11 cellular contexts compared by ENCODE assay signal in the genomic region with DNA sequence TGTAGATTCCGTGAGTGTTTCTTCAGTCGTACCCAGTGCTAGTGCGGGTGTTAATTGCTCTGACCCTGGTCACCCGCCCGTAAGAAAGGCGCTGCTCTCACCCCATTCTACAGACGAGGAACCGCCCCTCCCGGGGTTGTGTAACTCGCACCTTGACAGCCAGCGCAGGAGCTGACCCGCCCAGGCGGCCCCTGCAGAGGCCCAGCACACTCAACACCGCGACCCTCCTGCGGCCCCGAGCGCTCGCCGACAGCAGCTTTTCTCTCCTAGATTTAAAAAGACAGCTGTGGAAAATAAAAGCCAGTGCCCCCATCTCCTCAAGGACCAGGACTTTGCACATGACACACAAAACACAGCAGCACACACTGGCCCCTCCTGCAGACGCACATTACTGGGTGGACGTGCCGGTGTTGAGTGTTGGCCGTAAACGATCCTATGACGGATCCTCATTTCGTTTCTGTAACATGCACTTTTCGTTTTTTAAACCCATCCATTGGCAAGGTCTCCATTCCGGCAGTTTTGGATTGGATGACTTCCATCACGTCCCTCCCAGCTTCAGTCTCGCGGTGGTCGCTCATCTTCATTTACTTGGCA. TPM values are rescaled to one million over a fixed set of nuclear protein-coding genes. Genes with fewer than 3 reads are reported as not detected.
DNase-seq lines count a peak whose midpoint lies in the region; ATAC-seq and TF ChIP-seq lines count a peak whose summit lies in the region.
"Had no signal": no experiment of that assay in that cellular context is flagged by ENCODE, and none has a peak within 500 bp of the region (broad histone marks: within the 10 kb centered on the region; RNA-seq: fewer than 3 reads in every experiment).

No MANE protein-coding gene starts in this region.

- no peak for DNase-seq in activated naive CD4-positive, alpha-beta T cell treated with anti-CD3 and anti-CD28 coated beads, Interleukin-2, amount 10 ng/mL, durations not matched to agents 7 days and 5 days
- DNase-seq in activated naive CD4-positive, alpha-beta T cell treated with anti-CD3 and anti-CD28 coated beads, Interleukin-2, amount 50 U/mL, for 16 hours = no peak
- DNase-seq in SK-N-SH = peak; percentile 29
- DNase-seq in fibroblast of mammary gland (ENCODE audit: low read depth) = no peak
- no peak for DNase-seq in stimulated activated effector memory CD8-positive, alpha-beta T cell treated with anti-CD3 and anti-CD28 coated beads, Interleukin-12 subunit alpha, Interleukin-12 subunit beta, amount 100 ng/mL, for 72 hours (ENCODE audit: low spot score in 2 of 2)
- DNase-seq in globus pallidus (ENCODE audit: low spot score) = no peak
- no peak for DNase-seq in DMS153 treated with DMSO at 0.1 percent for 48 hours (lab: John Stamatoyannopoulos, UW; ENCODE audit: unreplicated experiment)
- no peak for DNase-seq in T1000 (lab: John Stamatoyannopoulos, UW)
- DNase-seq: activated CD4-positive, alpha-beta T cell treated with anti-CD3 and anti-CD28 coated beads, Interleukin-2, amount 50 U/mL, for 1 hour; DMS79 treated with DMSO at 0.1 percent for 48 hours; NCI-H1436 treated with DMSO at 0.1 percent for 48 hours had no signal

- H3K36me3 ChIP-seq in SK-N-SH (replicated peaks in 1 of 2; ENCODE audit: control insufficient read depth in 1 of 2, insufficient read depth in 2 of 2, low read length in 1 of 2) = no peaks in the 10 kb centered on the region

- H3K4me1 ChIP-seq in SK-N-SH (ENCODE audit: control insufficient read depth in 1 of 2, insufficient read depth in 2 of 2, low read depth in 1 of 2, low read length in 1 of 2) = no peaks in the 10 kb centered on the region; a peak in 1 of 4 replicates

- peak overlapping the region; percentile 23; the same call in 1 of the 2 replicates for H2AFZ ChIP-seq in SK-N-SH (ENCODE audit: low read depth)

- no peaks in the 10 kb centered on the region for H3K9me3 Mint-ChIP-seq in activated naive CD4-positive, alpha-beta T cell treated with anti-CD3 and anti-CD28 coated beads, Interleukin-2, amount 10 ng/mL, durations not matched to agents 7 days and 5 days
- no peaks in the 10 kb centered on the region for H3K9me3 Mint-ChIP-seq in stimulated activated effector memory CD8-positive, alpha-beta T cell treated with anti-CD3 and anti-CD28 coated beads, Interleukin-12 subunit alpha, Interleukin-12 subunit beta, amount 100 ng/mL, for 72 hours

- CTCF ChIA-PET in activated naive CD4-positive, alpha-beta T cell treated with anti-CD3 and anti-CD28 coated beads, Interleukin-2, amount 10 ng/mL, durations not matched to agents 7 days and 5 days (lab: Charles Lee) = interaction anchor here (1.1 to 2.7 kb wide), 2 partner anchors 14 to 27 kb away, joined by 3 to 10 read pairs; no protein-coding TSS in a partner anchor
- CTCF ChIA-PET in SK-N-SH (lab: Yijun Ruan, JAX) = interaction anchor here (0.9 to 1.9 kb wide), 3 partner anchors 14 to 386 kb away, joined by 3 to 7 read pairs (median 5); no protein-coding TSS in a partner anchor

- H3K4me2 ChIP-seq in SK-N-SH = peak overlapping the region; percentile 8; the same call in 1 of the 2 replicates

- H3K4me1 Mint-ChIP-seq in activated naive CD4-positive, alpha-beta T cell treated with anti-CD3 and anti-CD28 coated beads, Interleukin-2, amount 10 ng/mL, durations not matched to agents 7 days and 5 days = peaks cover 75% of the 10 kb centered on the region
- H3K4me1 Mint-ChIP-seq in stimulated activated effector memory CD8-positive, alpha-beta T cell treated with anti-CD3 and anti-CD28 coated beads, Interleukin-12 subunit alpha, Interleukin-12 subunit beta, amount 100 ng/mL, for 72 hours = peaks cover 68% of the 10 kb centered on the region

- H3K79me2 ChIP-seq in SK-N-SH (ENCODE audit: insufficient read depth) = no peaks in the 10 kb centered on the region

- peak overlapping the region; percentile 53 for H3K4me3 Mint-ChIP-seq in activated naive CD4-positive, alpha-beta T cell treated with anti-CD3 and anti-CD28 coated beads, Interleukin-2, amount 10 ng/mL, durations not matched to agents 7 days and 5 days
- H3K4me3 Mint-ChIP-seq in stimulated activated effector memory CD8-positive, alpha-beta T cell treated with anti-CD3 and anti-CD28 coated beads, Interleukin-12 subunit alpha, Interleukin-12 subunit beta, amount 100 ng/mL, for 72 hours = peak overlapping the region; percentile 71

- H3K4me3 ChIP-seq in SK-N-SH (ENCODE audit: low read depth in 2 of 2, low read length in 1 of 2) (peak overlapping the region; percentile 18 to 22), fibroblast of mammary gland (ENCODE audit: control insufficient read depth, low read depth, low read length) (peak overlapping the region; percentile 38)

- no peaks in the 10 kb centered on the region for H3K9me2 ChIP-seq in SK-N-SH

- peak; percentile 3 for ATAC-seq in stimulated activated effector memory CD8-positive, alpha-beta T cell treated with anti-CD3 and anti-CD28 coated beads, Interleukin-12 subunit alpha, Interleukin-12 subunit beta, amount 100 ng/mL, for 72 hours

- H3K27me3 Mint-ChIP-seq in activated naive CD4-positive, alpha-beta T cell treated with anti-CD3 and anti-CD28 coated beads, Interleukin-2, amount 10 ng/mL, durations not matched to agents 7 days and 5 days = peaks cover 92% of the 10 kb centered on the region

- POLR2A ChIA-PET in SK-N-SH (lab: Yijun Ruan, JAX) = no interaction called here

- no peak for TF ChIP-seq CTCF in SK-N-SH (IDR thresholded peaks at IDR 0.05)
- TF ChIP-seq CTCF in fibroblast of mammary gland (conservative IDR thresholded peaks at IDR 0.05; ENCODE audit: control insufficient read depth, insufficient read depth, low read depth, low read length) = no peak

- no peaks in the 10 kb centered on the region for H4K20me1 ChIP-seq in SK-N-SH (ENCODE audit: insufficient read depth)

- no peaks in the 10 kb centered on the region for H3K9me3 ChIP-seq in SK-N-SH

- no peak for TF ChIP-seq EP300 in SK-N-SH (IDR thresholded peaks at IDR 0.05; ENCODE audit: borderline replicate concordance in 1 of 2, low read depth in 1 of 2, low read length in 1 of 2)

- no peak overlapping the region for H3K27ac ChIP-seq in SK-N-SH (ENCODE audit: low read depth in 2 of 2, low read length in 1 of 2)

- WGBS in SK-N-SH (ENCODE audit: low lambda C conversion rate) = 31% methylated on average over 25 of the region's 33 CpGs

- no peak for TF ChIP-seq RAD21 in SK-N-SH (IDR thresholded peaks at IDR 0.05; ENCODE audit: low read length)

- peaks cover 11% of the 10 kb centered on the region for H3F3A ChIP-seq in SK-N-SH (replicated peaks; ENCODE audit: insufficient read depth)

- H3K27ac Mint-ChIP-seq in activated naive CD4-positive, alpha-beta T cell treated with anti-CD3 and anti-CD28 coated beads, Interleukin-2, amount 10 ng/mL, durations not matched to agents 7 days and 5 days = peak overlapping the region; percentile 78
- peak overlapping the region; percentile 60 for H3K27ac Mint-ChIP-seq in stimulated activated effector memory CD8-positive, alpha-beta T cell treated with anti-CD3 and anti-CD28 coated beads, Interleukin-12 subunit alpha, Interleukin-12 subunit beta, amount 100 ng/mL, for 72 hours

- no peaks in the 10 kb centered on the region for H3K27me3 ChIP-seq in SK-N-SH (ENCODE audit: insufficient read depth)

- H3K9ac ChIP-seq in SK-N-SH = no peak overlapping the region

- peaks cover 4% of the 10 kb centered on the region for H3K36me3 Mint-ChIP-seq in activated naive CD4-positive, alpha-beta T cell treated with anti-CD3 and anti-CD28 coated beads, Interleukin-2, amount 10 ng/mL, durations not matched to agents 7 days and 5 days
- H3K36me3 Mint-ChIP-seq in stimulated activated effector memory CD8-positive, alpha-beta T cell treated with anti-CD3 and anti-CD28 coated beads, Interleukin-12 subunit alpha, Interleukin-12 subunit beta, amount 100 ng/mL, for 72 hours = peaks cover 23% of the 10 kb centered on the region

TF ChIP-seq in SK-N-SH, 30 proteins besides CTCF, POLR2A, EP300 and RAD21:
- no peak for TF ChIP-seq TEAD4 (IDR thresholded peaks at IDR 0.05; ENCODE audit: borderline replicate concordance, insufficient read depth)
TF ChIP-seq in SK-N-SH: peak in this region for 0.

RNA-seq across cellular contexts. Expression of gene OR2V2, which starts 22.9 kb away (rescaled TPM):
- not detected in 2 replicates for polyA plus RNA-seq in SK-N-SH (2012; rRNA removed)
- not detected in 2 replicates for polyA plus RNA-seq in SK-N-SH (2012; cell fraction: cytosol; rRNA removed)
- polyA plus RNA-seq in SK-N-SH (2012; cell fraction: nucleus; rRNA removed) = not detected in 2 replicates

RNA-seq across cellular contexts. Expression of gene TRIM7, which starts 34.7 kb away (rescaled TPM):
- polyA plus RNA-seq in SK-N-SH (2012; rRNA removed) = 2.0 and 3.5 TPM in 2 replicates
- 2.8 and 2.9 TPM in 2 replicates for polyA plus RNA-seq in SK-N-SH (2012; cell fraction: cytosol; rRNA removed)
- polyA plus RNA-seq in SK-N-SH (2012; cell fraction: nucleus; rRNA removed) = 2.4 and 3.9 TPM in 2 replicates

RNA-seq across cellular contexts. Expression of gene OR2V1, which starts 39.4 kb away (rescaled TPM):
- polyA plus RNA-seq in SK-N-SH (2012; rRNA removed) = not detected in 2 replicates
- not detected in 2 replicates for polyA plus RNA-seq in SK-N-SH (2012; cell fraction: cytosol; rRNA removed)
- polyA plus RNA-seq in SK-N-SH (2012; cell fraction: nucleus; rRNA removed) = not detected in 2 replicates

RNA-seq across cellular contexts. Expression of gene TRIM41, which starts 52.7 kb away (rescaled TPM):
- 35.3 and 35.9 TPM in 2 replicates for polyA plus RNA-seq in SK-N-SH (2012; rRNA removed)
- polyA plus RNA-seq in SK-N-SH (2012; cell fraction: cytosol; rRNA removed) = 17.4 and 20.2 TPM in 2 replicates
- polyA plus RNA-seq in SK-N-SH (2012; cell fraction: nucleus; rRNA removed) = 123 and 125 TPM in 2 replicates
